ENCODE assay signal across 1 cellular context in genomic region chr1:201537028-201537427, GRCh38.
TF ChIP-seq lines count a peak whose summit lies in the region.

No MANE protein-coding gene starts in this region.

TF ChIP-seq in HCT116, 20 proteins besides CTCF, POLR2A, EP300 and RAD21 (continued from another document):
- no peak for TF ChIP-seq TCF7L2 (IDR thresholded peaks at IDR 0.05; ENCODE audit: borderline replicate concordance, extremely low read depth, insufficient read depth, insufficient read length)
- TF ChIP-seq FOSL1 (IDR thresholded peaks at IDR 0.05; ENCODE audit: low read depth): no peak
- TF ChIP-seq CEBPB (IDR thresholded peaks at IDR 0.05; ENCODE audit: low read depth): no peak
- TF ChIP-seq ELF1 (IDR thresholded peaks at IDR 0.05; ENCODE audit: borderline replicate concordance, low read depth): no peak
- no peak for TF ChIP-seq SP1 (IDR thresholded peaks at IDR 0.05; ENCODE audit: low read depth)
- no peak for TF ChIP-seq POLR2AphosphoS5 (IDR thresholded peaks at IDR 0.05; ENCODE audit: low read depth, low read length)
- TF ChIP-seq REST (IDR thresholded peaks at IDR 0.05; ENCODE audit: low read depth): no peak
TF ChIP-seq in HCT116: peak in this region for 0.
